Comparison of ENCODE assay signal across 23 cellular contexts in the genomic region with DNA sequence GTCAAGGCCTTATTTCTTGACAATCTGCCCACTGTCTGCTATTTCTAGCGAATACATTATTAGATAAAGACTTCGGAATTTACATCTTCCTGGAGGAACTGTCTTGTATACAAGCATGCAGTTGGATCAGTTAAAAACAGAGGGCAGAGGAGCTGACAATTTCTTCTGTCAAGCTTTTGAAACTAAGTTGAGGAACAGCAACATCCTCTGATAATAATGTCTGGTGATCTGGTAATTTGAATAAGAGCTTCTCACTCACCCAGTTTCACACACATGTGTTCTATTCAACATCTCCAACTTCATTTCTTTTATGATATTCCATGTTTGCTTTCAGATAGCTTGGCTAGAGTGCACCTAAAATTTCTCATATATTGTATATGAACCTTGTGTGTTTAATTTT.
"Had no signal": no experiment of that assay in that cellular context is flagged by ENCODE, and none has a peak within 500 bp of the region (broad histone marks: within the 10 kb centered on the region; RNA-seq: fewer than 3 reads in every experiment).

No MANE protein-coding gene starts in this region.

- H3K9me3 Mint-ChIP-seq: activated naive CD8-positive, alpha-beta T cell treated with anti-CD3 and anti-CD28 coated beads, Interleukin-2, amount 50 U/mL, for 24 hours; activated T-cell treated with anti-CD3 and anti-CD28 coated beads, Interleukin-2, amount 50 U/mL, for 4 hours; WTC11 had no signal

- FAIRE-seq: frontal cortex had no signal

- H3K36me3 Mint-ChIP-seq: WTC11 had no signal

- H3K36me3 ChIP-seq: esophagus muscularis mucosa, left lung, thyroid gland, upper lobe of right lung had no signal

- H3K4me3 ChIP-seq: coronary artery, esophagus muscularis mucosa, left lung, lung, thyroid gland, upper lobe of right lung had no signal

- ATAC-seq: activated naive CD8-positive, alpha-beta T cell treated with anti-CD3 and anti-CD28 coated beads, Interleukin-2, amount 50 U/mL, for 24 hours; activated T-cell treated with anti-CD3 and anti-CD28 coated beads, Interleukin-2, amount 50 U/mL, for 4 hours; left lung; naive thymus-derived CD8-positive, alpha-beta T cell; stimulated activated naive CD8-positive, alpha-beta T cell treated with anti-CD3 and anti-CD28 coated beads, Interleukin-15, Interleukin-2, amounts not matched to agents 100 U/mL and 50 U/mL, for 24 hours; upper lobe of right lung; WTC11 had no signal

- H3K4me3 Mint-ChIP-seq: activated naive CD4-positive, alpha-beta T cell treated with anti-CD3 and anti-CD28 coated beads for 36 hours; activated naive CD8-positive, alpha-beta T cell treated with anti-CD3 and anti-CD28 coated beads, Interleukin-2, amount 50 U/mL, for 24 hours; activated T-cell treated with anti-CD3 and anti-CD28 coated beads, Interleukin-2, amount 50 U/mL, for 4 hours; naive thymus-derived CD8-positive, alpha-beta T cell; WTC11 had no signal

- H3K27me3 ChIP-seq: esophagus muscularis mucosa, left lung, thyroid gland, upper lobe of right lung had no signal

- H3K27ac ChIP-seq: coronary artery, esophagus muscularis mucosa, left lung, thyroid gland, upper lobe of right lung had no signal

- H3K4me1 Mint-ChIP-seq: activated naive CD8-positive, alpha-beta T cell treated with anti-CD3 and anti-CD28 coated beads, Interleukin-2, amount 50 U/mL, for 24 hours; WTC11 had no signal

- DNase-seq: activated CD8-positive, alpha-beta memory T cell treated with anti-CD3 and anti-CD28 coated beads, Interleukin-2, amount 50 U/mL, for 48 hours; activated effector memory CD4-positive, alpha-beta T cell treated with Interleukin-2 at 50 U/mL for 16 hours; activated naive CD4-positive, alpha-beta T cell treated with anti-CD3 and anti-CD28 coated beads for 36 hours; activated naive CD8-positive, alpha-beta T cell treated with anti-CD3 and anti-CD28 coated beads, Interleukin-2, amount 50 U/mL, for 24 hours; activated T-cell treated with anti-CD3 and anti-CD28 coated beads, Interleukin-2, amount 50 U/mL, for 4 hours; cerebellar nuclear complex; hippocampal formation; kidney glomerular epithelial cell; left lung; naive thymus-derived CD8-positive, alpha-beta T cell; retina; stimulated activated CD4-positive, alpha-beta T cell treated with anti-CD3 and anti-CD28 coated beads, Interleukin-2, amount 100 ng/mL, for 48 hours; stimulated activated CD8-positive, alpha-beta memory T cell treated with anti-CD3 and anti-CD28 coated beads, Interleukin-4, amount 100 ng/mL, for 48 hours; stimulated activated naive CD8-positive, alpha-beta T cell treated with anti-CD3 and anti-CD28 coated beads, Interleukin-15, Interleukin-2, amounts not matched to agents 100 U/mL and 50 U/mL, for 24 hours; T-helper 9 cell; thyroid gland; upper lobe of right lung had no signal

- H3K27me3 Mint-ChIP-seq: activated naive CD8-positive, alpha-beta T cell treated with anti-CD3 and anti-CD28 coated beads, Interleukin-2, amount 50 U/mL, for 24 hours; naive thymus-derived CD8-positive, alpha-beta T cell; progenitor cell of endocrine pancreas had no signal

- H3K9me3 ChIP-seq: esophagus muscularis mucosa, left lung, thyroid gland, upper lobe of right lung had no signal

- H3K27ac Mint-ChIP-seq: activated naive CD4-positive, alpha-beta T cell treated with anti-CD3 and anti-CD28 coated beads for 36 hours; activated naive CD8-positive, alpha-beta T cell treated with anti-CD3 and anti-CD28 coated beads, Interleukin-2, amount 50 U/mL, for 24 hours; progenitor cell of endocrine pancreas; WTC11 had no signal

- H3K4me1 ChIP-seq: esophagus muscularis mucosa, thyroid gland, upper lobe of right lung had no signal
